Comparison of ENCODE assay signal across 12 cellular contexts in genomic region chr16:79437764-79438728, GRCh38.
DNase-seq lines count a peak whose midpoint lies in the region; ATAC-seq, FAIRE-seq and TF ChIP-seq lines count a peak whose summit lies in the region.
"Had no signal": no experiment of that assay in that cellular context is flagged by ENCODE, and none has a peak within 500 bp of the region (broad histone marks: within the 10 kb centered on the region; RNA-seq: fewer than 3 reads in every experiment).

No MANE protein-coding gene starts in this region.

- intact Hi-C loops in body of pancreas (cut with DNase I), result no loop called here
- intact Hi-C loops in colonic mucosa (cut with DNase I), result no loop called here

- POLR2A ChIA-PET in activated CD4-positive, alpha-beta T cell treated with anti-CD3 and anti-CD28 coated beads, Interleukin-2, amount 10 ng/mL, durations not matched to agents 7 days and 5 days (lab: Charles Lee), result no interaction called here

- H3K36me3 ChIP-seq in body of pancreas (replicated peaks in 1 of 2; ENCODE audit: insufficient read depth in 1 of 2, low read depth in 2 of 2), result no peaks in the 10 kb centered on the region
- H3K36me3 ChIP-seq in right atrium auricular region, result no peaks in the 10 kb centered on the region
- no peaks in the 10 kb centered on the region for H3K36me3 ChIP-seq in colonic mucosa

- H3K4me1 ChIP-seq in body of pancreas (peaks cover 13% of the 10 kb centered on the region), right atrium auricular region (peaks cover 0 to 17% of the 10 kb centered on the region in 2 donors), colonic mucosa (no peaks in the 10 kb centered on the region)

- peak; percentile 18 for DNase-seq in Caki2 (ENCODE audit: low read depth)
- DNase-seq in body of pancreas, result peak; percentile 26 to 39 (median 30)
- peak; percentile 70 for DNase-seq in right atrium auricular region (ENCODE audit: low spot score)
- peak; percentile 31 for DNase-seq in occipital lobe (lab: John Stamatoyannopoulos, UW)
- DNase-seq in activated CD4-positive, alpha-beta T cell treated with anti-CD3 and anti-CD28 coated beads, Interleukin-2, amount 10 ng/mL, durations not matched to agents 7 days and 5 days, result no peak
- DNase-seq in H54 (ENCODE audit: insufficient read length, low spot score), result no peak
- DNase-seq in effector memory CD8-positive, alpha-beta T cell, result no peak
- DNase-seq in colonic mucosa, result no peak
- DNase-seq: activated CD8-positive, alpha-beta memory T cell treated with anti-CD3 and anti-CD28 coated beads, Interleukin-2, amount 10 ng/mL, durations not matched to agents 7 days and 5 days; naive B cell; NCI-H2107 had no signal

- no peak overlapping the region for H3K27ac Mint-ChIP-seq in activated CD4-positive, alpha-beta T cell treated with anti-CD3 and anti-CD28 coated beads, Interleukin-2, amount 10 ng/mL, durations not matched to agents 7 days and 5 days
- H3K27ac Mint-ChIP-seq in effector memory CD8-positive, alpha-beta T cell, result no peak overlapping the region
- H3K27ac Mint-ChIP-seq: activated CD8-positive, alpha-beta memory T cell treated with anti-CD3 and anti-CD28 coated beads, Interleukin-2, amount 10 ng/mL, durations not matched to agents 7 days and 5 days had no signal

- no peak for FAIRE-seq in H54 (lab: Jason Lieb, UNC)
- FAIRE-seq: endometrium had no signal

- CTCF ChIA-PET in activated CD4-positive, alpha-beta T cell treated with anti-CD3 and anti-CD28 coated beads, Interleukin-2, amount 10 ng/mL, durations not matched to agents 7 days and 5 days (lab: Charles Lee), result no interaction called here

- H3K4me3 Mint-ChIP-seq in activated CD4-positive, alpha-beta T cell treated with anti-CD3 and anti-CD28 coated beads, Interleukin-2, amount 10 ng/mL, durations not matched to agents 7 days and 5 days, result no peak overlapping the region
- no peak overlapping the region for H3K4me3 Mint-ChIP-seq in effector memory CD8-positive, alpha-beta T cell
- H3K4me3 Mint-ChIP-seq: activated CD8-positive, alpha-beta memory T cell treated with anti-CD3 and anti-CD28 coated beads, Interleukin-2, amount 10 ng/mL, durations not matched to agents 7 days and 5 days; naive B cell had no signal

- H3K36me3 Mint-ChIP-seq in activated CD4-positive, alpha-beta T cell treated with anti-CD3 and anti-CD28 coated beads, Interleukin-2, amount 10 ng/mL, durations not matched to agents 7 days and 5 days (ENCODE audit: low read depth), result no peaks in the 10 kb centered on the region
- no peaks in the 10 kb centered on the region for H3K36me3 Mint-ChIP-seq in effector memory CD8-positive, alpha-beta T cell (ENCODE audit: insufficient read depth)
- H3K36me3 Mint-ChIP-seq: activated CD8-positive, alpha-beta memory T cell treated with anti-CD3 and anti-CD28 coated beads, Interleukin-2, amount 10 ng/mL, durations not matched to agents 7 days and 5 days; naive B cell had no signal

- no peak for TF ChIP-seq POLR2A in body of pancreas (IDR thresholded peaks at IDR 0.05)
- no peak for TF ChIP-seq POLR2A in H54 (IDR thresholded peaks at IDR 0.05; ENCODE audit: low read depth, low read length)

- no peaks in the 10 kb centered on the region for H3K4me1 Mint-ChIP-seq in activated CD4-positive, alpha-beta T cell treated with anti-CD3 and anti-CD28 coated beads, Interleukin-2, amount 10 ng/mL, durations not matched to agents 7 days and 5 days
- no peaks in the 10 kb centered on the region for H3K4me1 Mint-ChIP-seq in effector memory CD8-positive, alpha-beta T cell (ENCODE audit: low read depth in 2 of 2)
- H3K4me1 Mint-ChIP-seq: activated CD8-positive, alpha-beta memory T cell treated with anti-CD3 and anti-CD28 coated beads, Interleukin-2, amount 10 ng/mL, durations not matched to agents 7 days and 5 days; naive B cell had no signal

- H3K27ac ChIP-seq in body of pancreas (peak overlapping the region; percentile 4 to 59 (median 35)), right atrium auricular region (no peak overlapping the region), colonic mucosa (no peak overlapping the region)

- 24 to 29% methylated on average over 24 to 31 of the region's 31 CpGs for WGBS in body of pancreas, 2 donors

- H3K4me3 ChIP-seq in body of pancreas, result no peak overlapping the region
- peak overlapping the region in 1 of 2 donors; percentile 33 for H3K4me3 ChIP-seq in right atrium auricular region
- no peak overlapping the region for H3K4me3 ChIP-seq in colonic mucosa

- TF ChIP-seq CTCF in body of pancreas (IDR thresholded peaks at IDR 0.05) (no peak), right atrium auricular region (IDR thresholded peaks at IDR 0.05) (no peak), colonic mucosa (IDR thresholded peaks at IDR 0.05) (no peak)

- H3K9me3 ChIP-seq in body of pancreas, result no peaks in the 10 kb centered on the region
- no peaks in the 10 kb centered on the region for H3K9me3 ChIP-seq in right atrium auricular region
- no peaks in the 10 kb centered on the region for H3K9me3 ChIP-seq in colonic mucosa

- peak; percentile 63 for ATAC-seq in body of pancreas
- no peak for ATAC-seq in effector memory CD8-positive, alpha-beta T cell (replicated peaks)
- ATAC-seq: activated CD8-positive, alpha-beta memory T cell treated with anti-CD3 and anti-CD28 coated beads, Interleukin-2, amount 10 ng/mL, durations not matched to agents 7 days and 5 days had no signal

- no peak overlapping the region for H3K9ac ChIP-seq in colonic mucosa (ENCODE audit: low read depth in 2 of 2, low read length in 2 of 2)

- no peaks in the 10 kb centered on the region for H3K27me3 Mint-ChIP-seq in activated CD4-positive, alpha-beta T cell treated with anti-CD3 and anti-CD28 coated beads, Interleukin-2, amount 10 ng/mL, durations not matched to agents 7 days and 5 days
- peaks cover 0 to 11% of the 10 kb centered on the region in 2 donors for H3K27me3 Mint-ChIP-seq in effector memory CD8-positive, alpha-beta T cell
- H3K27me3 Mint-ChIP-seq: activated CD8-positive, alpha-beta memory T cell treated with anti-CD3 and anti-CD28 coated beads, Interleukin-2, amount 10 ng/mL, durations not matched to agents 7 days and 5 days had no signal

- in situ Hi-C loops in Caki2 (cut with HindIII; ENCODE audit: low pct_unique_long_range_greater_than_20kb, low sequenced_read_pairs), result no loop called here

- no peaks in the 10 kb centered on the region for H3K9me3 Mint-ChIP-seq in activated CD4-positive, alpha-beta T cell treated with anti-CD3 and anti-CD28 coated beads, Interleukin-2, amount 10 ng/mL, durations not matched to agents 7 days and 5 days
- no peaks in the 10 kb centered on the region for H3K9me3 Mint-ChIP-seq in effector memory CD8-positive, alpha-beta T cell
- H3K9me3 Mint-ChIP-seq: naive B cell had no signal

- H3K27me3 ChIP-seq in body of pancreas (no peaks in the 10 kb centered on the region), right atrium auricular region (no peaks in the 10 kb centered on the region), colonic mucosa (no peaks in the 10 kb centered on the region)

Comparison
In these comparisons a context has a peak if more than half of its experiments do, and no peak if none do; other contexts are left out.
1. DNase-seq: peak in Caki2 (single experiment), body of pancreas (4 of 4), right atrium auricular region (single experiment) and occipital lobe (single experiment); none in activated CD4-positive, alpha-beta T cell treated with anti-CD3 and anti-CD28 coated beads, Interleukin-2, amount 10 ng/mL, durations not matched to agents 7 days and 5 days (single experiment), H54 (single experiment), effector memory CD8-positive, alpha-beta T cell (0 of 3) and colonic mucosa (single experiment).
2. H3K27ac ChIP-seq: peak in body of pancreas (4 of 4); none in right atrium auricular region (0 of 2) and colonic mucosa (single experiment).